ENCODE assay signal across 19 cellular contexts in the genomic region with DNA sequence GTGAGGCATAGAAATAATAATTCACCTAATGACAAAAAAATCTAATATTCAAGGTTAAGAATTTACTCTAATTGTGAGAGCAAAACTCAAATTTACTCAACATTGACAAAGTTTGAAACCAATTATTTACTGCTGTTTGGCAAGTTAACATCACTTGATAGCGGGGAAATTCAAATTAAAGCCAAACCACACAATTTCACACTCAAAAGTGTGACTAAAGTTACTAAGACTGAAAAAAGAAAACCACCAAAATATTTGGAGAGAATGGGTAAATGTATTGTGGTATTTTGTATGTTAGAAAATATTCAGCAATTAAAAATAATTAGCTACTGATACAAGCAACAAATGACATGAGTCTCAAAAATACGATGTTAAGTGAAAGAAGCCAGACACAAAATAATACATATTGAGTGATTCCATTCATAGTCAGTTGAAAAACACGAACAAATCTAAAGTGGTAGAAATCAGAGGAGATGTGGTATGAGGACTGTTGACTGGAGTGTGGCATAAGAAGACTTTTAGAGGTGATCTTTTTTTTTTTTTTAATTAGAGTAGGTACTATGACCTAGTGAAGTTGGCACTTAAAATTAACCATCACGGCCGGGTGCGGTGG.
"Had no signal": no experiment of that assay in that cellular context is flagged by ENCODE, and none has a peak within 500 bp of the region (broad histone marks: within the 10 kb centered on the region; RNA-seq: fewer than 3 reads in every experiment).

No MANE protein-coding gene starts in this region.

- H3K4me3 ChIP-seq: esophagus squamous epithelium, gastrocnemius medialis, heart right ventricle, left lung, lower lobe of right lung, mucosa of descending colon had no signal

- DNase-seq: cortex of kidney; effector CD8-positive, alpha-beta T cell; effector memory CD8-positive, alpha-beta T cell; esophagus squamous epithelium; foreskin fibroblast; foreskin melanocyte; gastrocnemius medialis; head of caudate nucleus; heart right ventricle; hippocampal formation; left cardiac atrium; left lung; left ventricle myocardium superior; lower lobe of right lung; naive B cell; naive thymus-derived CD8-positive, alpha-beta T cell had no signal

- H3K27me3 ChIP-seq: esophagus squamous epithelium, gastrocnemius medialis, heart right ventricle, left lung had no signal

- H3K27ac ChIP-seq: epithelial cell of prostate, esophagus squamous epithelium, gastrocnemius medialis, heart right ventricle, left lung, lower lobe of right lung had no signal

- ATAC-seq: effector memory CD8-positive, alpha-beta T cell; esophagus mucosa; gastrocnemius medialis; heart right ventricle; left cardiac atrium; left ventricle myocardium superior; lower lobe of right lung; naive thymus-derived CD8-positive, alpha-beta T cell had no signal

- H3K36me3 ChIP-seq: esophagus squamous epithelium, gastrocnemius medialis, heart right ventricle, left lung, lower lobe of right lung had no signal

- H3K9me3 ChIP-seq: esophagus squamous epithelium, gastrocnemius medialis, left lung, lower lobe of right lung, mucosa of descending colon had no signal

- H3K4me1 ChIP-seq: esophagus squamous epithelium, gastrocnemius medialis, heart right ventricle, left lung, lower lobe of right lung had no signal
